1 cellular context compared by ENCODE assay signal in the genomic region with DNA sequence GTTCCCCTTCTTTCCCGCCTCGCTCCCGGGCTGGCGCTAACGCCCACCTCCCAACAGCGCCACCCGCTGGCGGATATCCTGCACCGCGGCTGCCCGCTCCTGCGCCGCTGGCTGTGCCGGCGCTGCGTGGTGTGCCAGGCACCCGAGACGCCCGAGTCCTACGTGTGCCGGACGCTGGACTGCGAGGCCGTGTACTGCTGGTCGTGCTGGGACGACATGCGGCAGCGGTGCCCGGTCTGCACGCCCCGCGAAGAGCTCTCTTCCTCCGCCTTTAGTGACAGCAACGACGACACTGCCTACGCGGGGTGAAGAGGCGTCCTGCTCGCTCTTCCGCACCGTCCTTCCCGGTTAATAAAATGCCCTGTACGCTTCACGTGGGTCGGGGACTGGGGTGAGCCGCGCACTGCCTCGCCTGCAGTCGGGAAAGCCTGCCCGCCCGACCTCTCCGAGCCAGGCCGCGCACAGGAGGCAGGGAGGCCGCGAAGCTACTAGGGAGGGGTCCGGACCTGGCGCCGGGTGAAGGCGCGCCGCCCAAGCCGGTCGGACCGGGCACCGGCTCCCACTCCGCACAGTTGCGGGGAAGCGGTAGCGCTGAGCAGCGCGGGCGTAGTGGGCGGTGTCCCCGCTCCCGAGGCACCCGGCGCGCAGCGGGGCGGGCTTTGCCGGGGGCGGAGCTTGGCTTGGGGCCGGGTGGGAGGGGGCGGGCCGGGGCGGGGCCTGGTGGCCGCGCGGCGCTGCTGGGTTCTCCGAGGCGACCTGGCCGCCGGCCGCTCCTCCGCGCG.
A peak's percentile ranks its signal among the peaks of the same experiment; 100 is the strongest.
TF ChIP-seq lines count a peak whose summit lies in the region.

A gene with protein sequence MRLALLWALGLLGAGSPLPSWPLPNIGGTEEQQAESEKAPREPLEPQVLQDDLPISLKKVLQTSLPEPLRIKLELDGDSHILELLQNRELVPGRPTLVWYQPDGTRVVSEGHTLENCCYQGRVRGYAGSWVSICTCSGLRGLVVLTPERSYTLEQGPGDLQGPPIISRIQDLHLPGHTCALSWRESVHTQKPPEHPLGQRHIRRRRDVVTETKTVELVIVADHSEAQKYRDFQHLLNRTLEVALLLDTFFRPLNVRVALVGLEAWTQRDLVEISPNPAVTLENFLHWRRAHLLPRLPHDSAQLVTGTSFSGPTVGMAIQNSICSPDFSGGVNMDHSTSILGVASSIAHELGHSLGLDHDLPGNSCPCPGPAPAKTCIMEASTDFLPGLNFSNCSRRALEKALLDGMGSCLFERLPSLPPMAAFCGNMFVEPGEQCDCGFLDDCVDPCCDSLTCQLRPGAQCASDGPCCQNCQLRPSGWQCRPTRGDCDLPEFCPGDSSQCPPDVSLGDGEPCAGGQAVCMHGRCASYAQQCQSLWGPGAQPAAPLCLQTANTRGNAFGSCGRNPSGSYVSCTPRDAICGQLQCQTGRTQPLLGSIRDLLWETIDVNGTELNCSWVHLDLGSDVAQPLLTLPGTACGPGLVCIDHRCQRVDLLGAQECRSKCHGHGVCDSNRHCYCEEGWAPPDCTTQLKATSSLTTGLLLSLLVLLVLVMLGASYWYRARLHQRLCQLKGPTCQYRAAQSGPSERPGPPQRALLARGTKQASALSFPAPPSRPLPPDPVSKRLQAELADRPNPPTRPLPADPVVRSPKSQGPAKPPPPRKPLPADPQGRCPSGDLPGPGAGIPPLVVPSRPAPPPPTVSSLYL (plus strand): TSS at position 757 of the 782 bp plus-strand sequence. CDS start 71 bp downstream, outside the sequence.

TF ChIP-seq in K562, 482 proteins besides CTCF, POLR2A, EP300 and RAD21 (continued from another document and continues in another):
- TF ChIP-seq, protein P1, sequence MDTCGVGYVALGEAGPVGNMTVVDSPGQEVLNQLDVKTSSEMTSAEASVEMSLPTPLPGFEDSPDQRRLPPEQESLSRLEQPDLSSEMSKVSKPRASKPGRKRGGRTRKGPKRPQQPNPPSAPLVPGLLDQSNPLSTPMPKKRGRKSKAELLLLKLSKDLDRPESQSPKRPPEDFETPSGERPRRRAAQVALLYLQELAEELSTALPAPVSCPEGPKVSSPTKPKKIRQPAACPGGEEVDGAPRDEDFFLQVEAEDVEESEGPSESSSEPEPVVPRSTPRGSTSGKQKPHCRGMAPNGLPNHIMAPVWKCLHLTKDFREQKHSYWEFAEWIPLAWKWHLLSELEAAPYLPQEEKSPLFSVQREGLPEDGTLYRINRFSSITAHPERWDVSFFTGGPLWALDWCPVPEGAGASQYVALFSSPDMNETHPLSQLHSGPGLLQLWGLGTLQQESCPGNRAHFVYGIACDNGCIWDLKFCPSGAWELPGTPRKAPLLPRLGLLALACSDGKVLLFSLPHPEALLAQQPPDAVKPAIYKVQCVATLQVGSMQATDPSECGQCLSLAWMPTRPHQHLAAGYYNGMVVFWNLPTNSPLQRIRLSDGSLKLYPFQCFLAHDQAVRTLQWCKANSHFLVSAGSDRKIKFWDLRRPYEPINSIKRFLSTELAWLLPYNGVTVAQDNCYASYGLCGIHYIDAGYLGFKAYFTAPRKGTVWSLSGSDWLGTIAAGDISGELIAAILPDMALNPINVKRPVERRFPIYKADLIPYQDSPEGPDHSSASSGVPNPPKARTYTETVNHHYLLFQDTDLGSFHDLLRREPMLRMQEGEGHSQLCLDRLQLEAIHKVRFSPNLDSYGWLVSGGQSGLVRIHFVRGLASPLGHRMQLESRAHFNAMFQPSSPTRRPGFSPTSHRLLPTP (IDR thresholded peaks at IDR 0.05; ENCODE audit: borderline replicate concordance, extremely low read depth, insufficient read length), result no peak
- TF ChIP-seq PHB2 (IDR thresholded peaks at IDR 0.05; ENCODE audit: low read depth) (no peak), PHF8 (IDR thresholded peaks at IDR 0.05; ENCODE audit: borderline replicate concordance, low read length) (peak; percentile 77; the same call in 1 of the 2 replicates), OTX1 (CRISPR knock-in tag; IDR thresholded peaks at IDR 0.05) (no peak), LCOR (CRISPR knock-in tag; IDR thresholded peaks at IDR 0.05) (0 out of 2 replicates have a peak, but pooled peaks have one; percentile 45), TCF7 (IDR thresholded peaks at IDR 0.05; ENCODE audit: borderline replicate concordance) (peak; percentile 31; the same call in 1 of the 2 replicates), POLR2G (IDR thresholded peaks at IDR 0.05; ENCODE audit: low read depth, low read length) (peak; percentile 82), BACH1 (tag; IDR thresholded peaks at IDR 0.05) (no peak), SIN3B (IDR thresholded peaks at IDR 0.05; ENCODE audit: low read depth) (no peak), ZNF717 (CRISPR knock-in tag; IDR thresholded peaks at IDR 0.05) (no peak), HNRNPLL (IDR thresholded peaks at IDR 0.05; ENCODE audit: low read depth, low read length, poor library complexity, severe bottlenecking) (peak; percentile 68), ZNF197 (CRISPR knock-in tag; IDR thresholded peaks at IDR 0.05; ENCODE audit: low read depth) (no peak; the same call in 1 of the 2 replicates)
- TF ChIP-seq, protein P2, sequence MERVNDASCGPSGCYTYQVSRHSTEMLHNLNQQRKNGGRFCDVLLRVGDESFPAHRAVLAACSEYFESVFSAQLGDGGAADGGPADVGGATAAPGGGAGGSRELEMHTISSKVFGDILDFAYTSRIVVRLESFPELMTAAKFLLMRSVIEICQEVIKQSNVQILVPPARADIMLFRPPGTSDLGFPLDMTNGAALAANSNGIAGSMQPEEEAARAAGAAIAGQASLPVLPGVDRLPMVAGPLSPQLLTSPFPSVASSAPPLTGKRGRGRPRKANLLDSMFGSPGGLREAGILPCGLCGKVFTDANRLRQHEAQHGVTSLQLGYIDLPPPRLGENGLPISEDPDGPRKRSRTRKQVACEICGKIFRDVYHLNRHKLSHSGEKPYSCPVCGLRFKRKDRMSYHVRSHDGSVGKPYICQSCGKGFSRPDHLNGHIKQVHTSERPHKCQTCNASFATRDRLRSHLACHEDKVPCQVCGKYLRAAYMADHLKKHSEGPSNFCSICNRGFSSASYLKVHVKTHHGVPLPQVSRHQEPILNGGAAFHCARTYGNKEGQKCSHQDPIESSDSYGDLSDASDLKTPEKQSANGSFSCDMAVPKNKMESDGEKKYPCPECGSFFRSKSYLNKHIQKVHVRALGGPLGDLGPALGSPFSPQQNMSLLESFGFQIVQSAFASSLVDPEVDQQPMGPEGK (CRISPR knock-in tag; IDR thresholded peaks at IDR 0.05; ENCODE audit: borderline replicate concordance), result no peak
- TF ChIP-seq, protein P3, sequence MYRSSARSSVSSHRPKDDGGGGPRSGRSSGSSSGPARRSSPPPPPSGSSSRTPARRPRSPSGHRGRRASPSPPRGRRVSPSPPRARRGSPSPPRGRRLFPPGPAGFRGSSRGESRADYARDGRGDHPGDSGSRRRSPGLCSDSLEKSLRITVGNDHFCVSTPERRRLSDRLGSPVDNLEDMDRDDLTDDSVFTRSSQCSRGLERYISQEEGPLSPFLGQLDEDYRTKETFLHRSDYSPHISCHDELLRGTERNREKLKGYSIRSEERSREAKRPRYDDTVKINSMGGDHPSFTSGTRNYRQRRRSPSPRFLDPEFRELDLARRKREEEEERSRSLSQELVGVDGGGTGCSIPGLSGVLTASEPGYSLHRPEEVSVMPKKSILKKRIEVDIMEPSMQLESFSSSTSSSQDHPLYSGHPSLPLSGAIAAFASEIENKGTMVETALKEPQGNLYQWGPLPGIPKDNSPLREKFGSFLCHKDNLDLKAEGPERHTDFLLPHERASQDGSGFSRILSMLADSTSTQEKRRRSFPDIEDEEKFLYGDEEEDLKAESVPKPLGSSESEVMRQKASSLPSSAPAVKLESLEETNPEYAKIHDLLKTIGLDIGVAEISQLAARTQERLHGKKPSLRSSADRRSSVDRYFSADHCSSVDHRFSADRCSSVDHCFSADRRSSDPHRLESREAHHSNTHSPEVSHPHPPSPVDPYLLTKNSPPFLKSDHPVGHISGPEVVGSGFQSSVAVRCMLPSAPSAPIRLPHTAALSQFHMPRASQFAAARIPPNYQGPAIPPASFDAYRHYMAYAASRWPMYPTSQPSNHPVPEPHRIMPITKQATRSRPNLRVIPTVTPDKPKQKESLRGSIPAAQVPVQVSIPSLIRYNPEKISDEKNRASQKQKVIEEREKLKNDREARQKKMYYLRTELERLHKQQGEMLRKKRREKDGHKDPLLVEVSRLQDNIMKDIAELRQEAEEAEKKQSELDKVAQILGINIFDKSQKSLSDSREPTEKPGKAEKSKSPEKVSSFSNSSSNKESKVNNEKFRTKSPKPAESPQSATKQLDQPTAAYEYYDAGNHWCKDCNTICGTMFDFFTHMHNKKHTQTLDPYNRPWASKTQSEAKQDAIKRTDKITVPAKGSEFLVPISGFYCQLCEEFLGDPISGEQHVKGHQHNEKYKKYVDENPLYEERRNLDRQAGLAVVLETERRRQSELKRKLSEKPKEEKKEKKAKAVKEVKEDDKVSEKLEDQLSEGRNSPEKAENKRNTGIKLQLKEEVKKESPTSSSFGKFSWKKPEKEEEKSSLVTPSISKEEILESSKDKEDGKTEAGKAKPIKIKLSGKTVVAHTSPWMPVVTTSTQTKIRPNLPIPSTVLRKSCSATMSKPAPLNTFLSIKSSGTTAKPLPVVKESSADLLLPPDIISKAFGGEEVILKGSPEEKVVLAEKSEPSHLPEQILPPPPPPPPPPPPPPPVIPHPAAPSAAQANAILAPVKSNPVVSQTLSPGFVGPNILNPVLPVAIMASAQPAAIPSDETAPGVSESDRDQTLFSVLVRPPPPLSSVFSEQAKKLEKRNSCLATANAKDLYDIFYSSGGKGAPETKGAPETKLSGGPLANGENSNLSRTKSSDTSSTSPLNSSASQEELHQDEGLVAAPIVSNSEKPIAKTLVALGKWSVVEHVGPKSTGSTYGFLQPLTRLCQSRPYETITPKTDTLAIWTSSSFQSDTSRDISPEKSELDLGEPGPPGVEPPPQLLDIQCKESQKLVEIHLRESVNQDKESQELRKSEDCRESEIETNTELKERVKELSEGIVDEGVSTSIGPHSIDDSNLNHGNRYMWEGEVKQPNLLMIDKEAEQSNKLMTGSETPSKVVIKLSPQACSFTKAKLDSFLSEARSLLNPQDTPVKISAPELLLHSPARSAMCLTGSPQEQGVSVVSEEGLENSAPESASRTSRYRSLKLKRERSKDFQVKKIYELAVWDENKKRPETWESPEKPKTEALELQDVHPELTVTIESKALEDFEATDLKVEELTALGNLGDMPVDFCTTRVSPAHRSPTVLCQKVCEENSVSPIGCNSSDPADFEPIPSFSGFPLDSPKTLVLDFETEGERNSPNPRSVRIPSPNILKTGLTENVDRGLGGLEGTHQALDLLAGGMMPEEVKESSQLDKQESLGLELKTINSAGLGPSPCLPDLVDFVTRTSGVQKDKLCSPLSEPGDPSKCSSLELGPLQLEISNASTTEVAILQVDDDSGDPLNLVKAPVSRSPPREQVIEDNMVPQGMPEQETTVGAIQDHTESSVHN (IDR thresholded peaks at IDR 0.05; ENCODE audit: borderline replicate concordance in 1 of 2, low read depth in 1 of 2), result no peak
- TF ChIP-seq, protein P4, sequence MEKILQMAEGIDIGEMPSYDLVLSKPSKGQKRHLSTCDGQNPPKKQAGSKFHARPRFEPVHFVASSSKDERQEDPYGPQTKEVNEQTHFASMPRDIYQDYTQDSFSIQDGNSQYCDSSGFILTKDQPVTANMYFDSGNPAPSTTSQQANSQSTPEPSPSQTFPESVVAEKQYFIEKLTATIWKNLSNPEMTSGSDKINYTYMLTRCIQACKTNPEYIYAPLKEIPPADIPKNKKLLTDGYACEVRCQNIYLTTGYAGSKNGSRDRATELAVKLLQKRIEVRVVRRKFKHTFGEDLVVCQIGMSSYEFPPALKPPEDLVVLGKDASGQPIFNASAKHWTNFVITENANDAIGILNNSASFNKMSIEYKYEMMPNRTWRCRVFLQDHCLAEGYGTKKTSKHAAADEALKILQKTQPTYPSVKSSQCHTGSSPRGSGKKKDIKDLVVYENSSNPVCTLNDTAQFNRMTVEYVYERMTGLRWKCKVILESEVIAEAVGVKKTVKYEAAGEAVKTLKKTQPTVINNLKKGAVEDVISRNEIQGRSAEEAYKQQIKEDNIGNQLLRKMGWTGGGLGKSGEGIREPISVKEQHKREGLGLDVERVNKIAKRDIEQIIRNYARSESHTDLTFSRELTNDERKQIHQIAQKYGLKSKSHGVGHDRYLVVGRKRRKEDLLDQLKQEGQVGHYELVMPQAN (IDR thresholded peaks at IDR 0.05; ENCODE audit: borderline replicate concordance), result peak; percentile 76; the same call in 1 of the 2 replicates
- TF ChIP-seq, protein P5, sequence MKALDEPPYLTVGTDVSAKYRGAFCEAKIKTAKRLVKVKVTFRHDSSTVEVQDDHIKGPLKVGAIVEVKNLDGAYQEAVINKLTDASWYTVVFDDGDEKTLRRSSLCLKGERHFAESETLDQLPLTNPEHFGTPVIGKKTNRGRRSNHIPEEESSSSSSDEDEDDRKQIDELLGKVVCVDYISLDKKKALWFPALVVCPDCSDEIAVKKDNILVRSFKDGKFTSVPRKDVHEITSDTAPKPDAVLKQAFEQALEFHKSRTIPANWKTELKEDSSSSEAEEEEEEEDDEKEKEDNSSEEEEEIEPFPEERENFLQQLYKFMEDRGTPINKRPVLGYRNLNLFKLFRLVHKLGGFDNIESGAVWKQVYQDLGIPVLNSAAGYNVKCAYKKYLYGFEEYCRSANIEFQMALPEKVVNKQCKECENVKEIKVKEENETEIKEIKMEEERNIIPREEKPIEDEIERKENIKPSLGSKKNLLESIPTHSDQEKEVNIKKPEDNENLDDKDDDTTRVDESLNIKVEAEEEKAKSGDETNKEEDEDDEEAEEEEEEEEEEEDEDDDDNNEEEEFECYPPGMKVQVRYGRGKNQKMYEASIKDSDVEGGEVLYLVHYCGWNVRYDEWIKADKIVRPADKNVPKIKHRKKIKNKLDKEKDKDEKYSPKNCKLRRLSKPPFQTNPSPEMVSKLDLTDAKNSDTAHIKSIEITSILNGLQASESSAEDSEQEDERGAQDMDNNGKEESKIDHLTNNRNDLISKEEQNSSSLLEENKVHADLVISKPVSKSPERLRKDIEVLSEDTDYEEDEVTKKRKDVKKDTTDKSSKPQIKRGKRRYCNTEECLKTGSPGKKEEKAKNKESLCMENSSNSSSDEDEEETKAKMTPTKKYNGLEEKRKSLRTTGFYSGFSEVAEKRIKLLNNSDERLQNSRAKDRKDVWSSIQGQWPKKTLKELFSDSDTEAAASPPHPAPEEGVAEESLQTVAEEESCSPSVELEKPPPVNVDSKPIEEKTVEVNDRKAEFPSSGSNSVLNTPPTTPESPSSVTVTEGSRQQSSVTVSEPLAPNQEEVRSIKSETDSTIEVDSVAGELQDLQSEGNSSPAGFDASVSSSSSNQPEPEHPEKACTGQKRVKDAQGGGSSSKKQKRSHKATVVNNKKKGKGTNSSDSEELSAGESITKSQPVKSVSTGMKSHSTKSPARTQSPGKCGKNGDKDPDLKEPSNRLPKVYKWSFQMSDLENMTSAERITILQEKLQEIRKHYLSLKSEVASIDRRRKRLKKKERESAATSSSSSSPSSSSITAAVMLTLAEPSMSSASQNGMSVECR (CRISPR knock-in tag; IDR thresholded peaks at IDR 0.05), result peak; percentile 88
